ENCODE assay signal across 1 cellular context in the genomic region with DNA sequence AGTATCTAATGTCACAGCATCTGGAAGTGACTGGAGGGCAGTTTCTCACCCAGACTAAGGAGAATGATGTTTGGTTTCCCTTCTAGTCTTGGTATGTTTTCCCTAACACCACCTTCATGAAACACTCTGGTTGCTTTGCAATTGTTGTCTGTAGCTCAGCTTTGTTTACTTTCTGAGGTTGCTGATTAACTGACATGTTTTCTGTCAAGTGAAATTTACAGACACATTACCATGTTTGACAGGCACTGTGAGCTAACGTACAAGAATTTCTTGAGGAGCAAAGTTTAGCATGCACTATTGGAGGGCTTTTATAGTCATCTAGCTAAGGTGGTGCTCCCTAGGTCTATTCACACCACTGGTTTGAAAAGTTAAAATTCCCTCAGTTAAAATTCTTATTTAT.
TF ChIP-seq lines count a peak whose summit lies in the region.

No MANE protein-coding gene starts in this region.

TF ChIP-seq in HepG2, 621 proteins besides CTCF, POLR2A, EP300 and RAD21 (continued from another document):
- TF ChIP-seq, protein P1, sequence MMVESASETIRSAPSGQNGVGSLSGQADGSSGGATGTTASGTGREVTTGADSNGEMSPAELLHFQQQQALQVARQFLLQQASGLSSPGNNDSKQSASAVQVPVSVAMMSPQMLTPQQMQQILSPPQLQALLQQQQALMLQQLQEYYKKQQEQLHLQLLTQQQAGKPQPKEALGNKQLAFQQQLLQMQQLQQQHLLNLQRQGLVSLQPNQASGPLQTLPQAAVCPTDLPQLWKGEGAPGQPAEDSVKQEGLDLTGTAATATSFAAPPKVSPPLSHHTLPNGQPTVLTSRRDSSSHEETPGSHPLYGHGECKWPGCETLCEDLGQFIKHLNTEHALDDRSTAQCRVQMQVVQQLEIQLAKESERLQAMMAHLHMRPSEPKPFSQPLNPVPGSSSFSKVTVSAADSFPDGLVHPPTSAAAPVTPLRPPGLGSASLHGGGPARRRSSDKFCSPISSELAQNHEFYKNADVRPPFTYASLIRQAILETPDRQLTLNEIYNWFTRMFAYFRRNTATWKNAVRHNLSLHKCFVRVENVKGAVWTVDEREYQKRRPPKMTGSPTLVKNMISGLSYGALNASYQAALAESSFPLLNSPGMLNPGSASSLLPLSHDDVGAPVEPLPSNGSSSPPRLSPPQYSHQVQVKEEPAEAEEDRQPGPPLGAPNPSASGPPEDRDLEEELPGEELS (CRISPR knock-in tag; IDR thresholded peaks at IDR 0.05) = peak; percentile 95
- TF ChIP-seq RARG (CRISPR knock-in tag; IDR thresholded peaks at IDR 0.05; ENCODE audit: low read depth) = no peak
- TF ChIP-seq FOSL2 (CRISPR knock-in tag; IDR thresholded peaks at IDR 0.05) = peak; percentile 50; the same call in 1 of the 2 replicates
- TF ChIP-seq KLF15 (CRISPR knock-in tag; IDR thresholded peaks at IDR 0.05; ENCODE audit: borderline replicate concordance) = no peak
- no peak for TF ChIP-seq ZNF550 (CRISPR knock-in tag; IDR thresholded peaks at IDR 0.05; ENCODE audit: borderline replicate concordance)
- TF ChIP-seq NR2C2 (CRISPR knock-in tag; IDR thresholded peaks at IDR 0.05; ENCODE audit: borderline replicate concordance) = no peak
- 0 out of 2 replicates have a peak, but pooled peaks have one; percentile 27 for TF ChIP-seq SIX4 (CRISPR knock-in tag; IDR thresholded peaks at IDR 0.05)
- TF ChIP-seq, protein P2, sequence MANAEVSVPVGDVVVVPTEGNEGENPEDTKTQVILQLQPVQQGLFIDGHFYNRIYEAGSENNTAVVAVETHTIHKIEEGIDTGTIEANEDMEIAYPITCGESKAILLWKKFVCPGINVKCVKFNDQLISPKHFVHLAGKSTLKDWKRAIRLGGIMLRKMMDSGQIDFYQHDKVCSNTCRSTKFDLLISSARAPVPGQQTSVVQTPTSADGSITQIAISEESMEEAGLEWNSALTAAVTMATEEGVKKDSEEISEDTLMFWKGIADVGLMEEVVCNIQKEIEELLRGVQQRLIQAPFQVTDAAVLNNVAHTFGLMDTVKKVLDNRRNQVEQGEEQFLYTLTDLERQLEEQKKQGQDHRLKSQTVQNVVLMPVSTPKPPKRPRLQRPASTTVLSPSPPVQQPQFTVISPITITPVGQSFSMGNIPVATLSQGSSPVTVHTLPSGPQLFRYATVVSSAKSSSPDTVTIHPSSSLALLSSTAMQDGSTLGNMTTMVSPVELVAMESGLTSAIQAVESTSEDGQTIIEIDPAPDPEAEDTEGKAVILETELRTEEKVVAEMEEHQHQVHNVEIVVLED (CRISPR knock-in tag; IDR thresholded peaks at IDR 0.05; ENCODE audit: borderline replicate concordance) = no peak
- TF ChIP-seq, protein P3, sequence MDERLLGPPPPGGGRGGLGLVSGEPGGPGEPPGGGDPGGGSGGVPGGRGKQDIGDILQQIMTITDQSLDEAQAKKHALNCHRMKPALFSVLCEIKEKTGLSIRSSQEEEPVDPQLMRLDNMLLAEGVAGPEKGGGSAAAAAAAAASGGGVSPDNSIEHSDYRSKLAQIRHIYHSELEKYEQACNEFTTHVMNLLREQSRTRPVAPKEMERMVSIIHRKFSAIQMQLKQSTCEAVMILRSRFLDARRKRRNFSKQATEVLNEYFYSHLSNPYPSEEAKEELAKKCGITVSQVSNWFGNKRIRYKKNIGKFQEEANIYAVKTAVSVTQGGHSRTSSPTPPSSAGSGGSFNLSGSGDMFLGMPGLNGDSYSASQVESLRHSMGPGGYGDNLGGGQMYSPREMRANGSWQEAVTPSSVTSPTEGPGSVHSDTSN (CRISPR knock-in tag; IDR thresholded peaks at IDR 0.05) = peak; percentile 65
- no peak for TF ChIP-seq SOX6 (IDR thresholded peaks at IDR 0.05)
- TF ChIP-seq SOX6 (CRISPR knock-in tag; IDR thresholded peaks at IDR 0.05) = peak; percentile 88
- no peak for TF ChIP-seq RNF2 (conservative IDR thresholded peaks at IDR 0.05; ENCODE audit: low read depth)
- TF ChIP-seq IKZF1 (IDR thresholded peaks at IDR 0.05) = no peak
- TF ChIP-seq, protein P4, sequence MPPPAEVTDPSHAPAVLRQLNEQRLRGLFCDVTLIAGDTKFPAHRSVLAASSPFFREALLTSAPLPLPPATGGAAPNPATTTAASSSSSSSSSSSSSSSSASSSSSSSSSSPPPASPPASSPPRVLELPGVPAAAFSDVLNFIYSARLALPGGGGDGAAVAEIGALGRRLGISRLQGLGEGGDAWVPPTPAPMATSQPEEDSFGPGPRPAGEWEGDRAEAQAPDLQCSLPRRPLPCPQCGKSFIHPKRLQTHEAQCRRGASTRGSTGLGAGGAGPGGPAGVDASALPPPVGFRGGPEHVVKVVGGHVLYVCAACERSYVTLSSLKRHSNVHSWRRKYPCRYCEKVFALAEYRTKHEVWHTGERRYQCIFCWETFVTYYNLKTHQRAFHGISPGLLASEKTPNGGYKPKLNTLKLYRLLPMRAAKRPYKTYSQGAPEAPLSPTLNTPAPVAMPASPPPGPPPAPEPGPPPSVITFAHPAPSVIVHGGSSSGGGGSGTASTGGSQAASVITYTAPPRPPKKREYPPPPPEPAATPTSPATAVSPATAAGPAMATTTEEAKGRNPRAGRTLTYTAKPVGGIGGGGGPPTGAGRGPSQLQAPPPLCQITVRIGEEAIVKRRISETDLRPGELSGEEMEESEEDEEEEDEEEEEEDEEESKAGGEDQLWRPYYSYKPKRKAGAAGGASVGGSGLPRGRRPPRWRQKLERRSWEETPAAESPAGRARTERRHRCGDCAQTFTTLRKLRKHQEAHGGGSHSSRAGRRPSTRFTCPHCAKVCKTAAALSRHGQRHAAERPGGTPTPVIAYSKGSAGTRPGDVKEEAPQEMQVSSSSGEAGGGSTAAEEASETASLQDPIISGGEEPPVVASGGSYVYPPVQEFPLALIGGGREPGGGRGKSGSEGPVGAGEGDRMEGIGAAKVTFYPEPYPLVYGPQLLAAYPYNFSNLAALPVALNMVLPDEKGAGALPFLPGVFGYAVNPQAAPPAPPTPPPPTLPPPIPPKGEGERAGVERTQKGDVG (CRISPR knock-in tag; IDR thresholded peaks at IDR 0.05; ENCODE audit: borderline replicate concordance) = no peak
- TF ChIP-seq HDAC1 (CRISPR knock-in tag; IDR thresholded peaks at IDR 0.05) = peak; percentile 63
- peak; percentile 28 for TF ChIP-seq HDAC2 (CRISPR knock-in tag; IDR thresholded peaks at IDR 0.05)
- no peak for TF ChIP-seq ZFP37 (CRISPR knock-in tag; IDR thresholded peaks at IDR 0.05; ENCODE audit: borderline replicate concordance)
